8 cellular contexts compared by ENCODE assay signal in the genomic region with DNA sequence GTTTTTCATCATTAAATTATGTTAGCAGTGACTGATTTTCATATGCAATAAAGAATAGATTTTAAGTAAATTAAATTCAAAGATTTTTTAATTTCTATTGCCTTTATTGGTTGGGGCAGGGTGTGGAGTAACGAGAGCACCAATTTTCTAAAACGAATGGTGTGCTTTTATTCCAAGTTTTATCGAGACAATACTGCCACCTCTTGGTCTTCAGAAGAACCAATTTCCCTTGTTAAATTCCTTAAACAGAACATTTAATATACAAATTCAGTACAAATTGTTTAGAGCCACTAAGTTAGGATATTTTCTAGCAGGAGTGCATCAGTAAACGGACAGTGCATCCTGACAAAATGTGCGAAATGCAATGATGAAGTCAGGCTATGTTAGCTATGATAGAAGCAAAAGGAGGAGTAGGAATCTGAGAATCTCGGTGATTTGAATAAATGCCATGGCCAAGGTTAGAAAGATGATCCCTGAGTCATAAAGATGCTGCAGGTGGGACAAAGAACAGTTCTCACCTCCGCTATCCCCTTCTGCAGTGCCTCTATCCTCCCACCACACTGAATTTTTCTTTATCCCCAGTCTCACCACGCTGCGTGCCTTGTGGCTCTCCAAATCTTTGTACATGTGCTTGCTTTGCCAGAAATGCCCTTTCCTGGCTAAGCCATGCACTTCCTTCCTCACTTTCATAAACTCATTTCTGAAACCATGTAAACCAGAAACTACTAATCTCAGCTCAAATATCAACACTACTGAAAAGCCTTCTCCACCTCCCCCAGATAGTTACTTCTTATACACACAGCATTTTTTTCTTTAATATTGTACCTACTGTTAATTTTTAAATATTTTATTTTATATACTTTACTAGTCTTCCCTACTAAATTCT. TPM values are rescaled to one million over a fixed set of nuclear protein-coding genes. Genes with fewer than 3 reads are reported as not detected.
DNase-seq lines count a peak whose midpoint lies in the region; ATAC-seq and TF ChIP-seq lines count a peak whose summit lies in the region.

No MANE protein-coding gene starts in this region.

- H3K27me3 Mint-ChIP-seq in CD8-positive, alpha-beta T cell (ENCODE audit: low read depth), result peaks cover 2% of the 10 kb centered on the region

- H3K4me3 Mint-ChIP-seq in CD8-positive, alpha-beta T cell, result no peak overlapping the region

- no peaks in the 10 kb centered on the region for H3K27me3 ChIP-seq in CD8-positive, alpha-beta T cell (ENCODE audit: insufficient read depth, low read length)

- POLR2A ChIA-PET in CD8-positive, alpha-beta T cell (lab: Charles Lee), result interaction anchor here (0.7 kb wide), 2 partner anchors 320 to 332 kb away, joined by 3 to 4 read pairs; no protein-coding TSS in a partner anchor
- POLR2A ChIA-PET in HEK293T (lab: Yijun Ruan, JAX), result no interaction called here

- H3K36me3 ChIP-seq in CD8-positive, alpha-beta T cell (ENCODE audit: insufficient read depth, low read length), result no peaks in the 10 kb centered on the region

- H3K4me3 ChIP-seq in CD8-positive, alpha-beta T cell (ENCODE audit: low read depth, low read length), result no peak overlapping the region
- H3K4me3 ChIP-seq in fibroblast of pulmonary artery (replicated peaks; ENCODE audit: low read depth, low read length), result no peak overlapping the region

- intact Hi-C loops in CD8-positive, alpha-beta T cell (cut with DNase I, micrococcal nuclease), result loop anchor here (1.0 to 10.0 kb wide), 10 partner anchors 202 to 522 kb away; partner anchors contain the start of gene CYREN (in 2 of the 2)

- H3K9me3 Mint-ChIP-seq in CD8-positive, alpha-beta T cell, result no peaks in the 10 kb centered on the region

- TF ChIP-seq CTCF in CD8-positive, alpha-beta T cell (IDR thresholded peaks at IDR 0.05), result peak; percentile 74
- TF ChIP-seq CTCF in fibroblast of pulmonary artery (IDR thresholded peaks at IDR 0.05; ENCODE audit: low read length, missing control alignments), result peak; percentile 51

- H3K4me1 Mint-ChIP-seq in CD8-positive, alpha-beta T cell (ENCODE audit: low read depth), result no peaks in the 10 kb centered on the region

- no peaks in the 10 kb centered on the region for H3K36me3 Mint-ChIP-seq in CD8-positive, alpha-beta T cell

- no peaks in the 10 kb centered on the region for H3K9me3 ChIP-seq in CD8-positive, alpha-beta T cell (ENCODE audit: low read length)

- CTCF ChIA-PET in CD8-positive, alpha-beta T cell (lab: Charles Lee), result interaction anchor here (0.6 to 3.6 kb wide), 18 partner anchors 8 to 329 kb away, joined by 3 to 40 read pairs (median 4); partner anchors contain the start of genes AGBL3, BPGM and CYREN
- CTCF ChIA-PET in HEK293T (lab: Yijun Ruan, JAX), result interaction anchor here (0.8 to 1.6 kb wide), 6 partner anchors 227 to 309 kb away, joined by 3 to 9 read pairs (median 3); no protein-coding TSS in a partner anchor

- no peak for DNase-seq in CD8-positive, alpha-beta T cell
- DNase-seq in HEK293T (ENCODE audit: extremely low spot score) (peak; percentile 33), RKO (ENCODE audit: low spot score) (peak; percentile 76), fibroblast of pulmonary artery (ENCODE audit: low read depth) (peak; percentile 69), putamen (ENCODE audit: low spot score) (peak; percentile 36), T-helper 9 cell (no peak)

- H3K4me1 ChIP-seq in CD8-positive, alpha-beta T cell (ENCODE audit: insufficient read depth, low read length), result no peaks in the 10 kb centered on the region

- no peak overlapping the region for H3K27ac Mint-ChIP-seq in CD8-positive, alpha-beta T cell

- no peak overlapping the region for H3K27ac ChIP-seq in CD8-positive, alpha-beta T cell (ENCODE audit: low read depth, low read length)

- ATAC-seq in CD8-positive, alpha-beta T cell, result no peak
- ATAC-seq in GM18873 (IDR thresholded peaks at IDR 0.05; ENCODE audit: low FRiP score, unreplicated experiment), result no peak
- ATAC-seq in HG03439 (IDR thresholded peaks at IDR 0.05; ENCODE audit: unreplicated experiment), result no peak

TF ChIP-seq in HEK293T, 16 proteins besides CTCF, POLR2A, EP300 and RAD21:
- TF ChIP-seq CTBP1 (IDR thresholded peaks at IDR 0.05; ENCODE audit: borderline replicate concordance), result no peak
- TF ChIP-seq PKNOX1 (IDR thresholded peaks at IDR 0.05), result no peak
- no peak for TF ChIP-seq LEF1 (IDR thresholded peaks at IDR 0.05; ENCODE audit: borderline replicate concordance)
- TF ChIP-seq ELF4 (IDR thresholded peaks at IDR 0.05), result no peak
- TF ChIP-seq TARDBP (IDR thresholded peaks at IDR 0.05), result no peak
- TF ChIP-seq ZNF384 (IDR thresholded peaks at IDR 0.05), result no peak
- TF ChIP-seq BHLHE40 (IDR thresholded peaks at IDR 0.05; ENCODE audit: borderline replicate concordance), result no peak
- no peak for TF ChIP-seq L3MBTL2 (conservative IDR thresholded peaks at IDR 0.05)
- TF ChIP-seq ARNT (IDR thresholded peaks at IDR 0.05), result no peak
- TF ChIP-seq NFRKB (IDR thresholded peaks at IDR 0.05), result no peak
- TF ChIP-seq FOXM1 (IDR thresholded peaks at IDR 0.05; ENCODE audit: borderline replicate concordance), result no peak

RNA-seq across cellular contexts. Expression of gene AGBL3, which starts 31.9 kb away (rescaled TPM):
- 1 to 10 TPM; 2.7 to 2.8 TPM for total RNA-seq in CD8-positive, alpha-beta T cell

Comparison
In these comparisons a context has a peak if more than half of its experiments do, and no peak if none do; other contexts are left out.
1. DNase-seq: peak in HEK293T (single experiment), RKO (single experiment), fibroblast of pulmonary artery (single experiment) and putamen (single experiment); none in CD8-positive, alpha-beta T cell (0 of 7) and T-helper 9 cell (single experiment).